In genomic region chr3:44832032-44832431, GRCh38 we compare ENCODE assay signal across 27 cellular contexts. TPM values are rescaled to one million over a fixed set of nuclear protein-coding genes. Genes with fewer than 3 reads are reported as not detected.
DNase-seq lines count a peak whose midpoint lies in the region; ATAC-seq, FAIRE-seq and TF ChIP-seq lines count a peak whose summit lies in the region.
"Had no signal": no experiment of that assay in that cellular context is flagged by ENCODE, and none has a peak within 500 bp of the region (broad histone marks: within the 10 kb centered on the region; RNA-seq: fewer than 3 reads in every experiment).

No MANE protein-coding gene starts in this region.

- 81% methylated on average over 1 of the region's 1 CpG for WGBS in right cardiac atrium
- 36 to 64% (median 48%) methylated on average over 1 of the region's 1 CpG for whole genome bisulfite sequencing in heart left ventricle, 4 donors
- 100% methylated on average over 1 of the region's 1 CpG for WGBS in prostate gland
- 100% methylated on average over 1 of the region's 1 CpG for WGBS in mammary epithelial cell (ENCODE audit: low coverage, missing lambda C conversion rate)

- TF ChIP-seq CTCF in heart left ventricle (IDR thresholded peaks at IDR 0.05), result no peak
- no peak for TF ChIP-seq CTCF in prostate gland (IDR thresholded peaks at IDR 0.05)
- TF ChIP-seq CTCF in mammary epithelial cell (conservative IDR thresholded peaks at IDR 0.05 in 1 of 2, IDR thresholded peaks at IDR 0.05 in 1 of 2; ENCODE audit: extremely low read depth in 1 of 2, insufficient read depth in 1 of 2, low read depth in 1 of 2, low read length in 2 of 2), result no peak

- CTCF ChIA-PET in mammary epithelial cell (lab: Charles Lee; ENCODE audit: low non-redundant PET), result no interaction called here

- in situ Hi-C loops in mammary epithelial cell (cut with MboI; ENCODE audit: low sequenced_read_pairs in 2 of 2), result no loop called here

- H3K9me3 ChIP-seq in right cardiac atrium (ENCODE audit: control insufficient read depth, low read length) (peaks cover 1% of the 10 kb centered on the region), heart left ventricle (peaks cover 0 to 15% (median 6%) of the 10 kb centered on the region in 12 donors), prostate gland (no peaks in the 10 kb centered on the region), mammary epithelial cell (replicated peaks; ENCODE audit: insufficient read depth, low read length) (peaks cover 6% of the 10 kb centered on the region)
- H3K9me3 ChIP-seq: A549, BE2C had no signal

- H3K36me3 ChIP-seq in heart left ventricle (peaks cover 0 to 15% (median 0%) of the 10 kb centered on the region in 9 donors), prostate gland (no peaks in the 10 kb centered on the region), mammary epithelial cell (ENCODE audit: insufficient read depth, low read length) (peaks cover 15% of the 10 kb centered on the region)

- no peak overlapping the region for H3K9ac ChIP-seq in mammary epithelial cell (ENCODE audit: insufficient read depth, low read length)
- H3K9ac ChIP-seq: BLaER1 treated with 17β-estradiol and CSF1 and Interleukin-3, amounts not matched to agents 10 nM and 100 nM had no signal

- no peak overlapping the region for H3K27ac ChIP-seq in right cardiac atrium (ENCODE audit: low read length)
- no peak overlapping the region for H3K27ac ChIP-seq in heart left ventricle
- H3K27ac ChIP-seq in prostate gland, result no peak overlapping the region
- H3K27ac ChIP-seq in mammary epithelial cell (ENCODE audit: insufficient read depth, low read depth, low read length), result no peak overlapping the region
- H3K27ac ChIP-seq: A549; BLaER1 treated with 17β-estradiol and CSF1 and Interleukin-3, amounts not matched to agents 10 nM and 100 nM had no signal

- DNase-seq in Right ventricle myocardium inferior (ENCODE audit: missing footprints) (no peak), right cardiac atrium (no peak), heart left ventricle (no peak), cardiac septum (ENCODE audit: low spot score) (no peak), left ventricle myocardium superior (peak; percentile 39), urothelium cell line (ENCODE audit: low spot score) (no peak), prostate gland (ENCODE audit: low spot score) (no peak), mammary epithelial cell (no peak)
- DNase-seq: 8988T; ACHN; AML-193; BE2C; CD4-positive, alpha-beta T cell; CD8-positive, alpha-beta memory T cell; DMS 273 treated with DMSO at 0.1 percent for 48 hours; DMS79; EL; GDM1; H9 had no signal

- H3K27me3 ChIP-seq in right cardiac atrium (ENCODE audit: control insufficient read depth, insufficient read depth), result no peaks in the 10 kb centered on the region
- no peaks in the 10 kb centered on the region for H3K27me3 ChIP-seq in heart left ventricle
- no peaks in the 10 kb centered on the region for H3K27me3 ChIP-seq in prostate gland (replicated peaks; ENCODE audit: insufficient read depth)
- no peaks in the 10 kb centered on the region for H3K27me3 ChIP-seq in mammary epithelial cell (ENCODE audit: insufficient read depth, low read length)
- H3K27me3 ChIP-seq: BE2C; BLaER1 treated with 17β-estradiol and CSF1 and Interleukin-3, amounts not matched to agents 10 nM and 100 nM had no signal

- no peaks in the 10 kb centered on the region for H4K20me1 ChIP-seq in mammary epithelial cell (ENCODE audit: insufficient read depth, low read length)
- H4K20me1 ChIP-seq: BLaER1 treated with 17β-estradiol and CSF1 and Interleukin-3, amounts not matched to agents 10 nM and 100 nM had no signal

- FAIRE-seq in urothelium cell line (lab: Jason Lieb, UNC), result peak; percentile 44
- FAIRE-seq: A549, D721Med, GM12891, GM18507 had no signal

- no peaks in the 10 kb centered on the region for H3K79me2 ChIP-seq in mammary epithelial cell (ENCODE audit: insufficient read depth, low read length)

- ATAC-seq in Right ventricle myocardium inferior (peak; percentile 56), right cardiac atrium (no peak), heart left ventricle (peak in 3 of 4 donors; percentile 46 to 62 (median 48)), left ventricle myocardium superior (peak; percentile 90)
- ATAC-seq: A549, GM23338, HCT116 had no signal

- H3K4me3 ChIP-seq in right cardiac atrium (ENCODE audit: low read length) (no peak overlapping the region), heart left ventricle (no peak overlapping the region), prostate gland (no peak overlapping the region), mammary epithelial cell (replicated peaks in 1 of 3; ENCODE audit: insufficient read depth in 1 of 3, low read depth in 2 of 3, low read length in 3 of 3) (no peak overlapping the region)
- H3K4me3 ChIP-seq: A549; BLaER1 treated with 17β-estradiol and CSF1 and Interleukin-3, amounts not matched to agents 10 nM and 100 nM; GM23338 had no signal

- no TSS peak for BruUV-seq in mammary epithelial cell (replicated peaks; lab: Mats Ljungman, UMichigan)

- H3K4me2 ChIP-seq in mammary epithelial cell (ENCODE audit: insufficient read depth, low read depth, low read length), result no peak overlapping the region
- H3K4me2 ChIP-seq: A549; BLaER1 treated with 17β-estradiol and CSF1 and Interleukin-3, amounts not matched to agents 10 nM and 100 nM; GM23338 had no signal

- TF ChIP-seq POLR2A in heart left ventricle (IDR thresholded peaks at IDR 0.05) (no peak), prostate gland (IDR thresholded peaks at IDR 0.05) (no peak)

- peaks cover 1% of the 10 kb centered on the region for H3K4me1 ChIP-seq in right cardiac atrium (ENCODE audit: control insufficient read depth, insufficient read depth, low read length)
- H3K4me1 ChIP-seq in heart left ventricle, result no peaks in the 10 kb centered on the region
- H3K4me1 ChIP-seq in prostate gland (replicated peaks), result no peaks in the 10 kb centered on the region
- no peaks in the 10 kb centered on the region for H3K4me1 ChIP-seq in mammary epithelial cell (ENCODE audit: insufficient read depth, low read length)
- H3K4me1 ChIP-seq: A549; BE2C; BLaER1 treated with 17β-estradiol and CSF1 and Interleukin-3, amounts not matched to agents 10 nM and 100 nM had no signal

- no peak overlapping the region for H2AFZ ChIP-seq in mammary epithelial cell (ENCODE audit: low read depth, low read length)
- H2AFZ ChIP-seq: GM23338 had no signal

- intact Hi-C loops in Right ventricle myocardium inferior (cut with DNase I), result no loop called here
- intact Hi-C loops in right cardiac atrium (cut with DNase I), result no loop called here
- intact Hi-C loops in heart left ventricle (cut with DNase I), result no loop called here
- intact Hi-C loops in cardiac septum (cut with DNase I), result no loop called here
- intact Hi-C loops in left ventricle myocardium superior (cut with micrococcal nuclease), result no loop called here
- intact Hi-C loops in prostate gland (cut with DNase I), result no loop called here
- intact Hi-C loops in mammary epithelial cell (cut with micrococcal nuclease), result no loop called here

- dilution Hi-C loops in mammary epithelial cell (cut with HindIII; ENCODE audit: low sequenced_read_pairs), result loop anchor here (5.0 kb wide), 2 partner anchors 65 to 95 kb away; no protein-coding TSS in a partner anchor

RNA-seq across cellular contexts. Expression of gene TMEM42, which starts 29.7 kb away (rescaled TPM):
- total RNA-seq in Right ventricle myocardium inferior (8.8 TPM), right cardiac atrium (10 to 100 TPM in 3 of 4 donors, 1 to 10 TPM in 1; 8.4 to 12.7 (median 10.9) TPM), heart left ventricle (10 to 100 TPM in 5 of 9 donors, 1 to 10 TPM in 4; 7.3 to 13.0 (median 10.6) TPM), cardiac septum (10.5 TPM), left ventricle myocardium superior (10.0 TPM), prostate gland (10 to 100 TPM; 19.1 to 27.1 TPM), mammary epithelial cell (10 to 100 TPM; 11.8 to 12.9 TPM)
- polyA plus RNA-seq in right cardiac atrium (13.6 TPM), heart left ventricle (10 to 100 TPM in 1 of 2 donors, 1 to 10 TPM in 1; 9.4 to 14.1 TPM), mammary epithelial cell (8.3 TPM)
- polyA minus RNA-seq in mammary epithelial cell, result not detected

RNA-seq across cellular contexts. Expression of gene TGM4, which starts 42.4 kb away (rescaled TPM):
- not detected for total RNA-seq in Right ventricle myocardium inferior
- total RNA-seq in right cardiac atrium, result not detected
- not detected for polyA plus RNA-seq in right cardiac atrium
- total RNA-seq in heart left ventricle, result under 1 TPM in 1 of 9 donors, not detected in 8; 0.66 TPM
- not detected for polyA plus RNA-seq in heart left ventricle
- not detected for total RNA-seq in cardiac septum
- not detected for total RNA-seq in left ventricle myocardium superior
- 1,000 to 10,000 TPM in 1 of 2 donors, 1 to 10 TPM in 1; 7.4 to 2,264 TPM for total RNA-seq in prostate gland
- 1 to 10 TPM in 1 of 2 donors, under 1 TPM in 1; 0.33 to 1.2 TPM for total RNA-seq in mammary epithelial cell
- polyA plus RNA-seq in mammary epithelial cell, result 1.6 TPM
- polyA minus RNA-seq in mammary epithelial cell, result 3.4 TPM
- total RNA-seq: CD4-positive, alpha-beta T cell; CD8-positive, alpha-beta memory T cell; GM23338; H4; H9 had no signal
- polyA plus RNA-seq: GM23338 had no signal

Comparison
In these comparisons a context has a peak if more than half of its experiments do, and no peak if none do; other contexts are left out.
1. ATAC-seq: peak in Right ventricle myocardium inferior (single experiment), heart left ventricle (3 of 4) and left ventricle myocardium superior (single experiment); none in right cardiac atrium (0 of 2).